25 cellular contexts compared by ENCODE assay signal in the genomic region with DNA sequence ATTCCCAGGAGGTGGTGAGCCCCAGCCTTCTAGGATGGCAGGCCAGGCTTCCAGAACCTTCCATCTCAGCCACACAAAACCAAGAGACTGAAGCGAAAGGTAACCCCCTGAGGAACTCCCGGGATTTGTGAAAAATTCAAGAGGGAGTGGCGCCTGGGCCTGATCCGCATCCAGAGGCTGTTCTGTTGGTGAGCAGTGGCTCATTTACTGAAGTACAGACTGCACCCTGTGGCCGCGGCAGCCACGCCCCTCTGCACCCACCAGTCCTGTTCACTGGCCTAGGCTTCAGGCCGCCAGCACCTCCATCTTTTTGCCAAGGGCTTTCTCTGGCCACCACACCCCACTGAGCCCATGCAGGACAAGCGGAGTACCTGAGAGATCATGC.
DNase-seq lines count a peak whose midpoint lies in the region; ATAC-seq, FAIRE-seq and TF ChIP-seq lines count a peak whose summit lies in the region.
"Had no signal": no experiment of that assay in that cellular context is flagged by ENCODE, and none has a peak within 500 bp of the region (broad histone marks: within the 10 kb centered on the region; RNA-seq: fewer than 3 reads in every experiment).

No MANE protein-coding gene starts in this region.

- peaks cover 7% of the 10 kb centered on the region for H3K27me3 Mint-ChIP-seq in astrocyte (ENCODE audit: low read depth, unreplicated experiment)
- peaks cover 3% of the 10 kb centered on the region for H3K27me3 Mint-ChIP-seq in activated naive CD8-positive, alpha-beta T cell treated with anti-CD3 and anti-CD28 coated beads for 36 hours

- TF ChIP-seq POLR2A in vagina (IDR thresholded peaks at IDR 0.05), result no peak

- H3K36me3 ChIP-seq in astrocyte (ENCODE audit: insufficient read depth, low read length) (no peaks in the 10 kb centered on the region), trophoblast cell (ENCODE audit: control insufficient read depth in 1 of 2, insufficient read depth in 2 of 2, low read length in 2 of 2) (no peaks in the 10 kb centered on the region), vagina (no peaks in the 10 kb centered on the region)

- peaks cover 5% of the 10 kb centered on the region for H3K4me1 Mint-ChIP-seq in astrocyte (ENCODE audit: low read depth, unreplicated experiment)
- no peaks in the 10 kb centered on the region for H3K4me1 Mint-ChIP-seq in activated naive CD8-positive, alpha-beta T cell treated with anti-CD3 and anti-CD28 coated beads for 36 hours
- H3K4me1 Mint-ChIP-seq: activated naive CD4-positive, alpha-beta T cell treated with anti-CD3 and anti-CD28 coated beads, Interleukin-2, amount 50 U/mL, for 24 hours; CD4-positive, alpha-beta memory T cell; central memory CD8-positive, alpha-beta T cell had no signal

- no peak overlapping the region for H3K4ac ChIP-seq in trophoblast cell (ENCODE audit: low read depth, low read length)

- H3K18ac ChIP-seq in trophoblast cell (ENCODE audit: low read length), result no peak overlapping the region

- H3K23ac ChIP-seq in trophoblast cell (ENCODE audit: low read length), result no peak overlapping the region

- H3K9me3 ChIP-seq in astrocyte (ENCODE audit: insufficient read depth, low read depth, low read length) (no peaks in the 10 kb centered on the region), trophoblast cell (ENCODE audit: insufficient read depth, low read depth, low read length) (no peaks in the 10 kb centered on the region), vagina (no peaks in the 10 kb centered on the region)
- H3K9me3 ChIP-seq: testis had no signal

- ATAC-seq in esophagus mucosa (peak; percentile 75), GM19328 (IDR thresholded peaks at IDR 0.05; ENCODE audit: unreplicated experiment) (no peak), GM18498 (IDR thresholded peaks at IDR 0.05; ENCODE audit: unreplicated experiment) (no peak)
- ATAC-seq: SK-N-SH treated with all-trans-retinoic acid at 6 μM for 48 hours had no signal

- no peak overlapping the region for H2AK5ac ChIP-seq in trophoblast cell (ENCODE audit: low read length)

- H4K8ac ChIP-seq in trophoblast cell (ENCODE audit: low read depth, low read length), result no peak overlapping the region

- no peak overlapping the region for H2BK120ac ChIP-seq in trophoblast cell (ENCODE audit: insufficient read depth, low read length, poor library complexity)

- no peaks in the 10 kb centered on the region for H3K79me1 ChIP-seq in trophoblast cell (ENCODE audit: low read length)

- H3K4me3 Mint-ChIP-seq in astrocyte (ENCODE audit: unreplicated experiment), result no peak overlapping the region
- H3K4me3 Mint-ChIP-seq in activated naive CD8-positive, alpha-beta T cell treated with anti-CD3 and anti-CD28 coated beads for 36 hours, result no peak overlapping the region
- H3K4me3 Mint-ChIP-seq: activated CD4-positive, alpha-beta T cell treated with anti-CD3 and anti-CD28 coated beads, Interleukin-2, amount 10 ng/mL, durations not matched to agents 7 days and 5 days; activated naive CD4-positive, alpha-beta T cell treated with anti-CD3 and anti-CD28 coated beads, Interleukin-2, amount 50 U/mL, for 24 hours; CD4-positive, alpha-beta memory T cell; central memory CD8-positive, alpha-beta T cell; T-helper 2 cell treated with Interferon-gamma antibody and Interleukin-4, amounts not matched to agents 5 μg/mL and 100 μg/mL, for 36 hours had no signal

- intact Hi-C loops in vagina (cut with DNase I), result no loop called here

- H2BK12ac ChIP-seq in trophoblast cell (ENCODE audit: low read length), result peak overlapping the region; percentile 13

- H2BK5ac ChIP-seq in trophoblast cell (ENCODE audit: low read depth, low read length, poor library complexity), result no peak overlapping the region

- no peaks in the 10 kb centered on the region for H3K9me3 Mint-ChIP-seq in astrocyte (ENCODE audit: unreplicated experiment)
- no peaks in the 10 kb centered on the region for H3K9me3 Mint-ChIP-seq in activated naive CD8-positive, alpha-beta T cell treated with anti-CD3 and anti-CD28 coated beads for 36 hours
- H3K9me3 Mint-ChIP-seq: activated CD4-positive, alpha-beta T cell treated with anti-CD3 and anti-CD28 coated beads, Interleukin-2, amount 10 ng/mL, durations not matched to agents 7 days and 5 days; activated naive CD4-positive, alpha-beta T cell treated with anti-CD3 and anti-CD28 coated beads, Interleukin-2, amount 50 U/mL, for 24 hours; central memory CD8-positive, alpha-beta T cell; T-helper 2 cell treated with Interferon-gamma antibody and Interleukin-4, amounts not matched to agents 5 μg/mL and 100 μg/mL, for 36 hours had no signal

- no peaks in the 10 kb centered on the region for H4K20me1 ChIP-seq in astrocyte (ENCODE audit: insufficient read depth, low read length)

- no peaks in the 10 kb centered on the region for H3K36me3 Mint-ChIP-seq in astrocyte (ENCODE audit: low read depth, unreplicated experiment)
- no peaks in the 10 kb centered on the region for H3K36me3 Mint-ChIP-seq in activated naive CD8-positive, alpha-beta T cell treated with anti-CD3 and anti-CD28 coated beads for 36 hours
- H3K36me3 Mint-ChIP-seq: activated naive CD4-positive, alpha-beta T cell treated with anti-CD3 and anti-CD28 coated beads, Interleukin-2, amount 50 U/mL, for 24 hours; CD4-positive, alpha-beta memory T cell had no signal

- H2AFZ ChIP-seq in astrocyte (ENCODE audit: low read depth, low read length) (peak overlapping the region; percentile 42), trophoblast cell (ENCODE audit: insufficient read depth, low read length, poor library complexity) (no peak overlapping the region)

- no peak for FAIRE-seq in astrocyte (lab: Jason Lieb, UNC)
- FAIRE-seq: frontal cortex had no signal

- TF ChIP-seq CTCF in astrocyte (IDR thresholded peaks at IDR 0.05; ENCODE audit: insufficient read depth, low read depth, low read length) (no peak), vagina (IDR thresholded peaks at IDR 0.05) (no peak)

- H3K9ac ChIP-seq in astrocyte (ENCODE audit: low read length) (no peak overlapping the region), trophoblast cell (ENCODE audit: low read length) (no peak overlapping the region)

- no peak overlapping the region for H3K4me2 ChIP-seq in astrocyte (ENCODE audit: low read length)
- H3K4me2 ChIP-seq in trophoblast cell (ENCODE audit: low read length), result no peak overlapping the region

- H3K4me1 ChIP-seq in astrocyte (ENCODE audit: insufficient read depth, low read length) (peaks cover 16% of the 10 kb centered on the region), trophoblast cell (ENCODE audit: control insufficient read depth in 1 of 2, insufficient read depth in 2 of 2, low read length in 2 of 2) (peaks cover under 1% of the 10 kb centered on the region in 2 experiments), vagina (peaks cover 38% of the 10 kb centered on the region)

- WGBS in trophoblast cell (ENCODE audit: extremely low coverage, insufficient coverage, insufficient read length), result no CpG with 5 or more reads among the region's 9 CpGs

- H3K4me3 ChIP-seq in astrocyte (ENCODE audit: insufficient read depth, low read depth, low read length), result no peak overlapping the region
- no peak overlapping the region for H3K4me3 ChIP-seq in trophoblast cell (ENCODE audit: low read depth, low read length)
- no peak overlapping the region for H3K4me3 ChIP-seq in vagina
- H3K4me3 ChIP-seq: lung, testis had no signal

- DNase-seq in astrocyte (ENCODE audit: low read depth) (no peak), trophoblast cell (no peak), vagina (ENCODE audit: extremely low spot score in 2 of 2) (no peak)
- DNase-seq in activated naive CD8-positive, alpha-beta T cell treated with anti-CD3 and anti-CD28 coated beads for 36 hours, result no peak
- DNase-seq: activated CD4-positive, alpha-beta T cell treated with anti-CD3 and anti-CD28 coated beads, Interleukin-2, amount 10 ng/mL, durations not matched to agents 7 days and 5 days; anterior cingulate cortex; CD4-positive, alpha-beta memory T cell; DMS 273 treated with DMSO at 0.1 percent for 48 hours; KG1; NCI-H1436 treated with DMSO at 0.1 percent for 48 hours; NCI-H2107; NCI-H82; stimulated activated CD4-positive, alpha-beta T cell treated with anti-CD3 and anti-CD28 coated beads, Interleukin-4, amount 100 ng/mL, for 4 hours; stimulated activated naive CD4-positive, alpha-beta T cell; testis had no signal

- H3K27ac ChIP-seq in astrocyte (ENCODE audit: low read depth, low read length) (no peak overlapping the region), trophoblast cell (ENCODE audit: low read depth, low read length) (no peak overlapping the region), vagina (peak overlapping the region; percentile 68)
- H3K27ac ChIP-seq: testis, VCaP had no signal

- H4K12ac ChIP-seq in trophoblast cell (ENCODE audit: low read depth, low read length), result no peak overlapping the region

- H3K79me2 ChIP-seq in astrocyte (ENCODE audit: insufficient read depth, low read length), result no peaks in the 10 kb centered on the region
- no peaks in the 10 kb centered on the region for H3K79me2 ChIP-seq in trophoblast cell (ENCODE audit: control insufficient read depth, insufficient read depth, low read length, poor library complexity)

- no peak overlapping the region for H3K14ac ChIP-seq in trophoblast cell (ENCODE audit: low read length)

- no peak overlapping the region for H4K91ac ChIP-seq in trophoblast cell (ENCODE audit: low read depth, low read length)

- H3K27me3 ChIP-seq in astrocyte (ENCODE audit: insufficient read depth, low read length) (no peaks in the 10 kb centered on the region), trophoblast cell (ENCODE audit: insufficient read depth, low read length) (no peaks in the 10 kb centered on the region), vagina (no peaks in the 10 kb centered on the region)
- H3K27me3 ChIP-seq: testis had no signal

- no peak overlapping the region for H3K27ac Mint-ChIP-seq in astrocyte (ENCODE audit: unreplicated experiment)
- H3K27ac Mint-ChIP-seq in activated naive CD8-positive, alpha-beta T cell treated with anti-CD3 and anti-CD28 coated beads for 36 hours, result no peak overlapping the region
- H3K27ac Mint-ChIP-seq: activated naive CD4-positive, alpha-beta T cell treated with anti-CD3 and anti-CD28 coated beads, Interleukin-2, amount 50 U/mL, for 24 hours; T-helper 2 cell treated with Interferon-gamma antibody and Interleukin-4, amounts not matched to agents 5 μg/mL and 100 μg/mL, for 36 hours had no signal
